ENCODE assay signal across 9 cellular contexts in the genomic region with DNA sequence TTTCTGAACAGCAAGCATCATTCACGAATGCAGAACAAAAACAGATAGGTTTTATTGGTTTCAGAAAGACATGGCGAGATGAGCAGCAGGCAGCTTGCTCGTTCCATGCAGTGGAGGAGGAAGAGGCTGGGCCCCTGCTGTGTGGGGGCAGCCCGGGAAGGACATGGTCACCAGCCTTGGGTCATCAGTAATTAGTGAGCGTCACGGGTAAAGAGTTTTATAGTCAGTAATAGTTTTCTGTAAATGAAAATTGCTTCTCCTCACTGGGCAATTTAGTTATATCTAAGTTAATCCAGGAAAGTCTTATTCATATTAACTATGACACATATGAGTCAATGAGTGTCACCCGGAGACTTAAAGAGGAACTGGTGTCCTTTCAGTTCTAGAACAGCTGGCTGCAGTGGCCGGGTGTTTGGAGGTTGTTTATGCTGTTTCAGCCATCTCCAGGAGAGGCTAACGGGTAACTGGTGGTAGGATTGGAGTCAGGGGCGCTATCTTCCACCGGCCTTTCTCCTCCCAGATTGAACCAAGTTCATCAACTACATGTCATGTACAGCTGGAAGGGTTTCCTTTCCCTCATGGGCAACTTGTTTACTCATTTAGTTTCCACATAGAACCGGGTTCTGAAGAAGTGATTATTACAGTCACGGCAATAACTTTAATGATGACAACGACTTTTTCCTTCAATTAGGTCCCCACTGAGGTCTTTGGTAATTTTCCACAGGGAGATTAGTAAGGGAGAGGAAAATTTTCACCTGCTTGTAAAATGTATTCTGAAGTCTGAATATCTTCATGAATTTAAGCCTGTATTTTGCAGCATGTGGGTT. TPM values are rescaled to one million over a fixed set of nuclear protein-coding genes. Genes with fewer than 3 reads are reported as not detected.
DNase-seq lines count a peak whose midpoint lies in the region; ATAC-seq, FAIRE-seq and TF ChIP-seq lines count a peak whose summit lies in the region.
"Had no signal": no experiment of that assay in that cellular context is flagged by ENCODE, and none has a peak within 500 bp of the region (broad histone marks: within the 10 kb centered on the region; RNA-seq: fewer than 3 reads in every experiment).

No MANE protein-coding gene starts in this region.

- H3K9me3 ChIP-seq in gastrocnemius medialis, result no peaks in the 10 kb centered on the region
- H3K9me3 ChIP-seq in thyroid gland, result no peaks in the 10 kb centered on the region

- peak; percentile 29 for FAIRE-seq in RCC 7860 (lab: Jason Lieb, UNC)

- peak; percentile 54 for DNase-seq in activated CD4-positive, alpha-beta T cell treated with anti-CD3 and anti-CD28 coated beads for 48 hours
- no peak for DNase-seq in activated CD4-positive, alpha-beta T cell treated with anti-CD3 and anti-CD28 coated beads for 1 hour
- DNase-seq in RCC 7860 (ENCODE audit: low spot score), result peak; percentile 51
- DNase-seq in gastrocnemius medialis, result peak in 1 of 2 donors; percentile 24
- DNase-seq in thyroid gland, result no peak
- DNase-seq in T1000 (lab: John Stamatoyannopoulos, UW), result no peak
- DNase-seq in SW 1271 (lab: John Stamatoyannopoulos, UW), result no peak

- intact Hi-C loops in gastrocnemius medialis (cut with DNase I; ENCODE audit: low total_unique reads), result no loop called here
- intact Hi-C loops in thyroid gland (cut with DNase I), result no loop called here

- H3K36me3 ChIP-seq in gastrocnemius medialis (no peaks in the 10 kb centered on the region), thyroid gland (no peaks in the 10 kb centered on the region)

- peak; percentile 94 for ATAC-seq in HG02938 (IDR thresholded peaks at IDR 0.05; ENCODE audit: unreplicated experiment)
- ATAC-seq in gastrocnemius medialis, result peak; percentile 23 to 46

- H3K27ac ChIP-seq in gastrocnemius medialis (no peak overlapping the region), thyroid gland (no peak overlapping the region)
- H3K27ac ChIP-seq: SK-N-MC had no signal

- H3K4me3 ChIP-seq in gastrocnemius medialis, result no peak overlapping the region
- no peak overlapping the region for H3K4me3 ChIP-seq in thyroid gland (replicated peaks in 1 of 3)
- H3K4me3 ChIP-seq: SK-N-MC had no signal

- TF ChIP-seq POLR2A in gastrocnemius medialis (IDR thresholded peaks at IDR 0.05), result no peak
- no peak for TF ChIP-seq POLR2A in thyroid gland (IDR thresholded peaks at IDR 0.05)

- in situ Hi-C loops in gastrocnemius medialis (cut with MboI; ENCODE audit: low sequenced_read_pairs in 4 of 4), result no loop called here

- peaks cover 0 to 14% (median 0%) of the 10 kb centered on the region in 3 donors for H3K27me3 ChIP-seq in gastrocnemius medialis
- no peaks in the 10 kb centered on the region for H3K27me3 ChIP-seq in thyroid gland

- H3K4me1 ChIP-seq in gastrocnemius medialis, result no peaks in the 10 kb centered on the region
- H3K4me1 ChIP-seq in thyroid gland, result no peaks in the 10 kb centered on the region

- WGBS in thyroid gland, 2 donors, result 84 to 86% methylated on average over 14 of the region's 14 CpGs

- no peak for TF ChIP-seq CTCF in gastrocnemius medialis (IDR thresholded peaks at IDR 0.05 in 4 of 5, conservative IDR thresholded peaks at IDR 0.05 in 1 of 5)
- TF ChIP-seq CTCF in thyroid gland (IDR thresholded peaks at IDR 0.05), result no peak

RNA-seq across cellular contexts. Expression of gene SLC45A1, which starts 34.6 kb away (rescaled TPM):
- total RNA-seq in gastrocnemius medialis, result 1 to 10 TPM in 1 of 4 donors, under 1 TPM in 3; 0.56 to 2.9 (median 0.68) TPM
- 1 to 10 TPM; 1.6 to 4.8 (median 3.0) TPM for total RNA-seq in thyroid gland

Comparison
In these comparisons a context has a peak if more than half of its experiments do, and no peak if none do; other contexts are left out.
1. DNase-seq: peak in activated CD4-positive, alpha-beta T cell treated with anti-CD3 and anti-CD28 coated beads for 48 hours (single experiment) and RCC 7860 (single experiment); none in activated CD4-positive, alpha-beta T cell treated with anti-CD3 and anti-CD28 coated beads for 1 hour (single experiment), thyroid gland (0 of 2), T1000 (single experiment) and SW 1271 (0 of 2).